Comparison of ENCODE assay signal across 17 cellular contexts in the genomic region with DNA sequence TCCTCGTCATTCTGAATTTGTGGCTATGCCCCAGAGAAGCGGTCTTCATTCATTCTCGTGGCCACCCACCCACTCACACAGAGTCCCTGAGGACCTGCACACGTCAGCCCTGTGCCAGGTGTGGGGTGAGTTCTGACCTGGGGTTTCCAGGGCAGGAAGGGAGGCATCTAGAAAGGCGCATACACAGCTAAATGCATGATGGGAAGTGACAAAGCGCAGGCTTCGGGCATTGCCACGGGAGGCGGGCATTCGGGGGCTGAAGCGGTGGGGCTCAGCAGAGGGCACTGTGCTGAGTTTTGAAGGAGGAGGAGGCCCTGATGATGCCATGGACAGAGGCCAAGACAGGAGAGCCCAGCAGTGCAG. TPM values are rescaled to one million over a fixed set of nuclear protein-coding genes. Genes with fewer than 3 reads are reported as not detected.
DNase-seq lines count a peak whose midpoint lies in the region; ATAC-seq, FAIRE-seq and TF ChIP-seq lines count a peak whose summit lies in the region.
"Had no signal": no experiment of that assay in that cellular context is flagged by ENCODE, and none has a peak within 500 bp of the region (broad histone marks: within the 10 kb centered on the region; RNA-seq: fewer than 3 reads in every experiment).

No MANE protein-coding gene starts in this region.

- H3K9me3 Mint-ChIP-seq in activated T-cell treated with anti-CD3 and anti-CD28 coated beads, Interleukin-2, amount 50 U/mL, for 4 hours: no peaks in the 10 kb centered on the region

- RAD21 ChIA-PET in GM12878 (lab: Charles Lee; ENCODE audit: unreplicated experiment): interaction anchor here (1.1 to 18.5 kb wide), 4 partner anchors 10 to 153 kb away, joined by 3 to 419 read pairs (median 60); partner anchors contain the start of gene UBALD2

- intact Hi-C loops in PC-3 (cut with micrococcal nuclease) (loop anchor here (10.0 kb wide), 1 partner anchor 371 kb away; the partner anchor contains the start of gene MRPL38), GM12878 (cut with micrococcal nuclease; ENCODE audit: unreplicated experiment) (no loop called here), spleen (cut with DNase I; ENCODE audit: low total_unique reads) (no loop called here), Right ventricle myocardium inferior (cut with DNase I) (loop anchor here (5.0 kb wide), 1 partner anchor 94 kb away; no protein-coding TSS in a partner anchor)

- SMC1A ChIA-PET in GM12878 (lab: Charles Lee; ENCODE audit: uncharacterized antibody, unreplicated experiment): interaction anchor here (9.4 to 10.2 kb wide), 2 partner anchors 90 to 151 kb away, joined by 63 to 152 read pairs; no protein-coding TSS in a partner anchor

- H3K27ac ChIP-seq in PC-3 (ENCODE audit: low read length): no peak overlapping the region
- no peak overlapping the region for H3K27ac ChIP-seq in GM12878 (ENCODE audit: control insufficient read depth, insufficient read depth)
- peak overlapping the region in 1 of 8 donors; percentile 31 for H3K27ac ChIP-seq in spleen
- no peak overlapping the region for H3K27ac ChIP-seq in WERI-Rb-1
- H3K27ac ChIP-seq: left lung, psoas muscle had no signal

- H3K9me3 ChIP-seq in PC-3 (ENCODE audit: low read length) (no peaks in the 10 kb centered on the region), GM12878 (replicated peaks; ENCODE audit: control insufficient read depth, insufficient read depth, low read length) (no peaks in the 10 kb centered on the region), spleen (no peaks in the 10 kb centered on the region), WERI-Rb-1 (ENCODE audit: severe bottlenecking) (no peaks in the 10 kb centered on the region)
- H3K9me3 ChIP-seq: left lung, psoas muscle had no signal

- H3K9ac ChIP-seq in PC-3 (ENCODE audit: low read length): no peak overlapping the region
- no peak overlapping the region for H3K9ac ChIP-seq in GM12878 (ENCODE audit: control insufficient read depth, insufficient read depth, low read length)

- ATAC-seq in activated T-cell treated with anti-CD3 and anti-CD28 coated beads, Interleukin-2, amount 50 U/mL, for 4 hours: no peak
- ATAC-seq in PC-3: no peak
- ATAC-seq in GM12878: no peak
- no peak for ATAC-seq in Right ventricle myocardium inferior
- ATAC-seq: left lung, psoas muscle had no signal

- BruUV-seq in PC-3 (replicated peaks; lab: Mats Ljungman, UMichigan): no TSS peak
- BruUV-seq in GM12878 (replicated peaks; lab: Mats Ljungman, UMichigan): no TSS peak

- 49% methylated on average over 11 of the region's 11 CpGs for WGBS in GM12878 (ENCODE audit: insufficient coverage, insufficient replicate concordance, low lambda C conversion rate, missing lambda C conversion rate)
- WGBS in spleen, 5 donors: 59 to 67% (median 64%) methylated on average over 11 of the region's 11 CpGs

- TF ChIP-seq RAD21 in GM12878 (IDR thresholded peaks at IDR 0.05; ENCODE audit: insufficient read depth, low read depth, low read length): no peak

- POLR2A ChIA-PET in PC-3 (lab: Charles Lee; ENCODE audit: unreplicated experiment): no interaction called here
- POLR2A ChIA-PET in GM12878 (lab: Charles Lee): interaction anchor here (8.4 to 17.9 kb wide), 2 partner anchors 14 to 90 kb away, joined by 82 to 427 read pairs; partner anchors contain the start of gene UBALD2

- H3K27me3 ChIP-seq in PC-3 (ENCODE audit: low read length) (no peaks in the 10 kb centered on the region), GM12878 (replicated peaks in 1 of 2; ENCODE audit: control insufficient read depth in 2 of 2, insufficient read depth in 2 of 2, low read length in 1 of 2) (no peaks in the 10 kb centered on the region), spleen (replicated peaks in 1 of 7) (no peaks in the 10 kb centered on the region), WERI-Rb-1 (ENCODE audit: insufficient read depth, low read depth, severe bottlenecking) (no peaks in the 10 kb centered on the region)
- H3K27me3 ChIP-seq: left lung had no signal

- H3K4me3 ChIP-seq in PC-3 (ENCODE audit: low read length) (no peak overlapping the region), GM12878 (no peak overlapping the region), spleen (no peak overlapping the region), WERI-Rb-1 (ENCODE audit: low read depth, low read length) (no peak overlapping the region)
- H3K4me3 ChIP-seq: left lung, psoas muscle had no signal

- H3K4me2 ChIP-seq in PC-3 (ENCODE audit: low read length) (no peak overlapping the region), GM12878 (ENCODE audit: control insufficient read depth, insufficient read depth) (no peak overlapping the region)

- H3K9me2 ChIP-seq in PC-3 (replicated peaks; ENCODE audit: low read length): no peaks in the 10 kb centered on the region

- H3F3A ChIP-seq in PC-3 (ENCODE audit: low read length, unreplicated experiment): no peaks in the 10 kb centered on the region

- 0 out of 2 replicates have a peak, but pooled peaks have one; percentile 5 for TF ChIP-seq POLR2A in GM12878 (IDR thresholded peaks at IDR 0.05; ENCODE audit: low read depth, low read length)
- no peak for TF ChIP-seq POLR2A in spleen (IDR thresholded peaks at IDR 0.05)

- TF ChIP-seq EP300 in GM12878 (IDR thresholded peaks at IDR 0.05; ENCODE audit: borderline replicate concordance in 1 of 2, control insufficient read depth in 1 of 2, low read depth in 2 of 2, low read length in 2 of 2): no peak

- H3K79me2 ChIP-seq in PC-3 (ENCODE audit: low read length) (no peaks in the 10 kb centered on the region), GM12878 (ENCODE audit: control insufficient read depth, insufficient read depth, low read length) (peaks cover 13% of the 10 kb centered on the region)

- no peak for FAIRE-seq in GM12878 (lab: Jason Lieb, UNC)
- FAIRE-seq: D721Med, endometrium, GM18507 had no signal

- TF ChIP-seq CTCF in PC-3 (conservative IDR thresholded peaks at IDR 0.05; ENCODE audit: low read depth, low read length) (peak; percentile 22; the same call in 1 of the 2 replicates), GM12878 (IDR thresholded peaks at IDR 0.05 in 2 of 3, conservative IDR thresholded peaks at IDR 0.05 in 1 of 3; ENCODE audit: control insufficient read depth in 2 of 3, extremely low read depth in 1 of 3, insufficient read depth in 1 of 3, low read depth in 3 of 3, low read length in 3 of 3) (no peak), spleen (IDR thresholded peaks at IDR 0.05 in 8 of 11, conservative IDR thresholded peaks at IDR 0.05 in 3 of 11) (peak in 1 of 11 experiments; percentile 13), WERI-Rb-1 (IDR thresholded peaks at IDR 0.05; ENCODE audit: low read depth, low read length) (no peak)

- no peaks in the 10 kb centered on the region for H3K36me3 Mint-ChIP-seq in activated T-cell treated with anti-CD3 and anti-CD28 coated beads, Interleukin-2, amount 50 U/mL, for 4 hours (ENCODE audit: insufficient read depth)

- no peaks in the 10 kb centered on the region for H3K27me3 Mint-ChIP-seq in activated T-cell treated with anti-CD3 and anti-CD28 coated beads, Interleukin-2, amount 50 U/mL, for 4 hours (ENCODE audit: low read depth)

- CTCF ChIA-PET in PC-3 (lab: Charles Lee) (no interaction called here), GM12878 (lab: Yijun Ruan, JAX) (interaction anchor here (1.1 to 10.6 kb wide), 3 partner anchors 92 to 153 kb away, joined by 4 to 160 read pairs (median 12); no protein-coding TSS in a partner anchor)

- H2AFZ ChIP-seq in PC-3 (ENCODE audit: low read length) (no peak overlapping the region), GM12878 (ENCODE audit: control insufficient read depth, low read depth, low read length) (no peak overlapping the region)

- H4K20me1 ChIP-seq in PC-3 (ENCODE audit: low read length) (no peaks in the 10 kb centered on the region), GM12878 (ENCODE audit: control insufficient read depth, insufficient read depth) (no peaks in the 10 kb centered on the region)

- peak; percentile 26 to 27 for DNase-seq in activated T-cell treated with anti-CD3 and anti-CD28 coated beads, Interleukin-2, amount 50 U/mL, for 48 hours
- DNase-seq in activated T-cell treated with anti-CD3 and anti-CD28 coated beads, Interleukin-2, amount 50 U/mL, for 4 hours: no peak
- DNase-seq in PC-3 (no peak), GM12878 (ENCODE audit: low read depth, low spot score) (no peak), spleen (peak; percentile 75), Right ventricle myocardium inferior (ENCODE audit: missing footprints) (no peak), WERI-Rb-1 (no peak), NCI-H1417 treated with DMSO at 0.1 percent for 48 hours (lab: John Stamatoyannopoulos, UW) (no peak)
- DNase-seq: amniotic stem cell, GF-D8, left lung, NCI-H1436 treated with DMSO at 0.1 percent for 48 hours, NCI-H345, psoas muscle had no signal

- in situ Hi-C loops in GM12878 (cut with MboI): no loop called here

- H3K36me3 ChIP-seq in PC-3 (ENCODE audit: low read depth, low read length) (no peaks in the 10 kb centered on the region), GM12878 (ENCODE audit: control insufficient read depth in 2 of 2, insufficient read depth in 2 of 2, low read length in 1 of 2) (no peaks in the 10 kb centered on the region; a peak in 1 of 4 replicates), spleen (peaks cover 0 to 6% (median under 1%) of the 10 kb centered on the region in 6 donors), WERI-Rb-1 (peaks cover 24% of the 10 kb centered on the region)

- H3K4me1 Mint-ChIP-seq in activated T-cell treated with anti-CD3 and anti-CD28 coated beads, Interleukin-2, amount 50 U/mL, for 4 hours (ENCODE audit: low read depth): peaks cover 45% of the 10 kb centered on the region

- no peak overlapping the region for H3K4me3 Mint-ChIP-seq in activated T-cell treated with anti-CD3 and anti-CD28 coated beads, Interleukin-2, amount 50 U/mL, for 4 hours

- peaks cover 13% of the 10 kb centered on the region for H3K4me1 ChIP-seq in PC-3 (ENCODE audit: insufficient read depth, low read length)
- peaks cover 26% of the 10 kb centered on the region for H3K4me1 ChIP-seq in GM12878 (ENCODE audit: control insufficient read depth, insufficient read depth, low read length)
- peaks cover 24 to 67% (median 50%) of the 10 kb centered on the region in 6 donors for H3K4me1 ChIP-seq in spleen

RNA-seq across cellular contexts. Expression of gene UBALD2, which starts 10.9 kb away (rescaled TPM):
- 100 to 1,000 TPM; 162 to 196 (median 186) TPM for total RNA-seq in activated T-cell treated with anti-CD3 and anti-CD28 coated beads, Interleukin-2, amount 50 U/mL, for 4 hours
- 59.5 and 63.5 TPM in 2 replicates for total RNA-seq in PC-3 (2014; rRNA removed)
- 10.7 and 18.0 TPM in 2 replicates for total RNA-seq in GM12878 (2013; cell fraction: nucleolus; rRNA removed)
- 54.7 and 63.4 TPM in 2 replicates for total RNA-seq in GM12878 (2014; rRNA removed)
- 12.3 and 17.1 TPM in 2 replicates for total RNA-seq in GM12878 (2014; rRNA removed; fragmentation: Illumina TruSeq; extraction: Trizol)
- 130 and 132 TPM in 2 replicates for total RNA-seq in GM12878 (2021)
- polyA plus RNA-seq in GM12878 (2011; ENCODE audit: low read depth): 44.7 TPM
- polyA plus RNA-seq in GM12878 (2011; rRNA removed): 50.3 and 165 TPM in 2 replicates
- 54.9 and 77.4 TPM in 2 replicates for polyA plus RNA-seq in GM12878 (2011; cell fraction: cytosol; rRNA removed)
- polyA plus RNA-seq in GM12878 (2011; cell fraction: nucleus; rRNA removed): 56.6 and 64.5 TPM in 2 replicates
- polyA plus RNA-seq in GM12878 (2012): 98.6 and 132 TPM in 2 replicates
- 12.1 and 24.0 TPM in 2 replicates for polyA plus RNA-seq in GM12878 (2014; fragmentation: Illumina TruSeq; extraction: Trizol)
- polyA plus RNA-seq in GM12878 (2014; fragmentation: Nextera tagmentation; extraction: Ambion mirVana): 10 to 100 TPM in 1 of 2 experiments, 1 to 10 TPM in 1; 4.4 to 16.4 TPM
- 66.4 and 81.1 TPM in 2 replicates for polyA plus RNA-seq in GM12878 (2014; rRNA removed)
- polyA plus RNA-seq in GM12878 (2016; fragmentation: Nextera tagmentation; extraction: Ambion mirVana): 1 to 10 TPM; 2.8 TPM
- 24.4 and 40.4 TPM in 2 replicates for polyA minus RNA-seq in GM12878 (2011; rRNA and poly(A)+ RNA removed)
- 55.5 and 60.7 TPM in 2 replicates for polyA minus RNA-seq in GM12878 (2011; cell fraction: cytosol; rRNA and poly(A)+ RNA removed)
- 18.3 and 30.3 TPM in 2 replicates for polyA minus RNA-seq in GM12878 (2011; cell fraction: nucleus; rRNA and poly(A)+ RNA removed)
- total RNA-seq in spleen: 10 to 100 TPM; 28.9 to 91.3 (median 63.8) TPM
- 10 to 100 TPM; 42.5 to 54.7 (median 43.8) TPM for polyA plus RNA-seq in spleen
- total RNA-seq in Right ventricle myocardium inferior: 30.4 TPM

RNA-seq across cellular contexts. Expression of gene QRICH2, which starts 32.0 kb away (rescaled TPM):
- total RNA-seq in activated T-cell treated with anti-CD3 and anti-CD28 coated beads, Interleukin-2, amount 50 U/mL, for 4 hours: 1 to 10 TPM; 1.1 to 2.1 (median 1.2) TPM
- total RNA-seq in PC-3 (2014; rRNA removed) (2.2 and 5.7 TPM in 2 replicates), GM12878 (2014; rRNA removed) (0.23 and 0.27 TPM in 2 replicates), GM12878 (2014; rRNA removed; fragmentation: Illumina TruSeq; extraction: Trizol) (0.18 and 0.27 TPM in 2 replicates), GM12878 (2021) (0.35 and 0.72 TPM in 2 replicates), spleen (1 to 10 TPM; 1.3 to 3.1 (median 2.7) TPM), Right ventricle myocardium inferior (3.6 TPM)
- total RNA-seq in GM12878 (2013; cell fraction: nucleolus; rRNA removed): 1.3 and 1.8 TPM in 2 replicates
- 0.17 TPM for polyA plus RNA-seq in GM12878 (2011; ENCODE audit: low read depth)
- polyA plus RNA-seq in GM12878 (2011; rRNA removed) (0.07 and 0.15 TPM in 2 replicates), GM12878 (2014; fragmentation: Illumina TruSeq; extraction: Trizol) (0.12 TPM in 1 of 2 replicates, not detected in the other), GM12878 (2014; fragmentation: Nextera tagmentation; extraction: Ambion mirVana) (under 1 TPM; 0.04 to 0.05 TPM), GM12878 (2014; rRNA removed) (0.44 and 0.58 TPM in 2 replicates), GM12878 (2016; fragmentation: Nextera tagmentation; extraction: Ambion mirVana) (under 1 TPM; 0.51 to 0.54 TPM), spleen (1 to 10 TPM; 2.4 to 2.7 (median 2.5) TPM)
- 0.22 and 0.28 TPM in 2 replicates for polyA plus RNA-seq in GM12878 (2011; cell fraction: cytosol; rRNA removed)
- 0.73 and 0.76 TPM in 2 replicates for polyA plus RNA-seq in GM12878 (2011; cell fraction: nucleus; rRNA removed)
- 0.27 and 0.32 TPM in 2 replicates for polyA plus RNA-seq in GM12878 (2012)
- 1.4 and 1.8 TPM in 2 replicates for polyA minus RNA-seq in GM12878 (2011; rRNA and poly(A)+ RNA removed)
- polyA minus RNA-seq in GM12878 (2011; cell fraction: cytosol; rRNA and poly(A)+ RNA removed): 0.31 TPM in 1 of 2 replicates, not detected in the other
- polyA minus RNA-seq in GM12878 (2011; cell fraction: nucleus; rRNA and poly(A)+ RNA removed): 0.36 and 1.1 TPM in 2 replicates

RNA-seq across cellular contexts. Expression of gene RNF157, which starts 35.8 kb away (rescaled TPM):
- 10 to 100 TPM; 13.3 to 16.7 (median 14.9) TPM for total RNA-seq in activated T-cell treated with anti-CD3 and anti-CD28 coated beads, Interleukin-2, amount 50 U/mL, for 4 hours
- 7.3 and 7.4 TPM in 2 replicates for total RNA-seq in PC-3 (2014; rRNA removed)
- 1.4 and 2.8 TPM in 2 replicates for total RNA-seq in GM12878 (2013; cell fraction: nucleolus; rRNA removed)
- 9.7 and 10.4 TPM in 2 replicates for total RNA-seq in GM12878 (2014; rRNA removed)
- 10.4 and 11.8 TPM in 2 replicates for total RNA-seq in GM12878 (2014; rRNA removed; fragmentation: Illumina TruSeq; extraction: Trizol)
- total RNA-seq in GM12878 (2021): 14.8 and 17.9 TPM in 2 replicates
- polyA plus RNA-seq in GM12878 (2011; ENCODE audit: low read depth): 5.8 TPM
- polyA plus RNA-seq in GM12878 (2011; rRNA removed): 6.0 and 7.3 TPM in 2 replicates
- 7.3 and 8.6 TPM in 2 replicates for polyA plus RNA-seq in GM12878 (2011; cell fraction: cytosol; rRNA removed)
- 3.7 and 4.7 TPM in 2 replicates for polyA plus RNA-seq in GM12878 (2011; cell fraction: nucleus; rRNA removed)
- polyA plus RNA-seq in GM12878 (2012): 6.4 and 8.4 TPM in 2 replicates
- polyA plus RNA-seq in GM12878 (2014; fragmentation: Illumina TruSeq; extraction: Trizol): 14.1 and 15.9 TPM in 2 replicates
- polyA plus RNA-seq in GM12878 (2014; fragmentation: Nextera tagmentation; extraction: Ambion mirVana): 1 to 10 TPM; 5.2 to 9.5 TPM
- polyA plus RNA-seq in GM12878 (2014; rRNA removed): 12.1 and 12.3 TPM in 2 replicates
- 1 to 10 TPM; 1.4 to 3.4 TPM for polyA plus RNA-seq in GM12878 (2016; fragmentation: Nextera tagmentation; extraction: Ambion mirVana)
- polyA minus RNA-seq in GM12878 (2011; rRNA and poly(A)+ RNA removed): 6.6 and 10.4 TPM in 2 replicates
- 3.1 and 4.8 TPM in 2 replicates for polyA minus RNA-seq in GM12878 (2011; cell fraction: cytosol; rRNA and poly(A)+ RNA removed)
- 2.5 and 6.2 TPM in 2 replicates for polyA minus RNA-seq in GM12878 (2011; cell fraction: nucleus; rRNA and poly(A)+ RNA removed)
- total RNA-seq in spleen: 10 to 100 TPM in 3 of 7 donors, 1 to 10 TPM in 4; 6.8 to 13.0 (median 8.6) TPM
- 1 to 10 TPM in 2 of 3 donors, under 1 TPM in 1; 0.89 to 2.0 (median 1.1) TPM for polyA plus RNA-seq in spleen
- total RNA-seq in Right ventricle myocardium inferior: 19.4 TPM

Comparison
In these comparisons a context has a peak if more than half of its experiments do, and no peak if none do; other contexts are left out.
1. DNase-seq: peak in activated T-cell treated with anti-CD3 and anti-CD28 coated beads, Interleukin-2, amount 50 U/mL, for 48 hours (2 of 2) and spleen (single experiment); none in activated T-cell treated with anti-CD3 and anti-CD28 coated beads, Interleukin-2, amount 50 U/mL, for 4 hours (single experiment), PC-3 (single experiment), GM12878 (single experiment), Right ventricle myocardium inferior (single experiment), WERI-Rb-1 (single experiment) and NCI-H1417 treated with DMSO at 0.1 percent for 48 hours (single experiment).
2. intact Hi-C loops: an anchor here in PC-3 (10.0 kb wide) and Right ventricle myocardium inferior (5.0 kb wide); none called in GM12878 and spleen.